ENCODE assay signal across 8 cellular contexts in the genomic region with DNA sequence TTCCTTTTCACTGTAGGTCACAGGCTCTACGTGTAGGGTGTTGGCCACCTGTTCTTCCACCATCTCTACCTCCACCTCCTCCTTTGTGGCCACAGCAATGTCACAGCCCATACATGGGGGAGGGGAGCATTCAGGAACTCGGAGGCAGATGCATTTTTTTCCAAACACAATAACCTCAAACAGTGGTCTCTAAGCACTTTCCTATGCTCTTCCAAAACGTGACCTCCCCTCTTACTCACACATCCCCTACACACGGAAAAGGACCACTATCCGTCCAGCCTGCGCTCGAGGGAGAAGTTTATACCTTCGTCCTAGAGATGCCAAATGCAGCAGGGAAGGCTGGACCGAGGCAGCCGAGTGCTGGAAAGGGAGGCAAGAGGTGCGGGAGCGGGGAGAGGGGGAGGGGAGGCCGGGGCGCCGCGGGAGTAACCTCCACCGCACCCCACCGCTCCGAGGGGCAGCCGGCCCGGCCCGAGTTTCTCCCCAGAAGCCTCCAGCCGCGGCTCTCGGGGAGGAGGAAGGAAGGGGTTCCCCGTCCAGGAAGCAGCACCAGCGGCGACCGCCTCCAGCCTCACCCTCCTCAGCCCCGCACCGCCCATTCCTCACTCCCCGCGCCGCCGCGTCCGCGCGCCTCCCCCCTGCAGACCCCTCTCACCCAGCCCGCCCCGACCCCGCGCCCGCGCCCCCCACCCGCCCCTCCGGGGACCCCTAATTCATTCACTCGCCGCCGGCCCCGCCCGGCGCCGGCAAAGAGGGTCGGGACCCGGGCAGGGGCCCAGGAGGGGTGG. TPM values are rescaled to one million over a fixed set of nuclear protein-coding genes. Genes with fewer than 3 reads are reported as not detected.
DNase-seq lines count a peak whose midpoint lies in the region; ATAC-seq and TF ChIP-seq lines count a peak whose summit lies in the region.

No MANE protein-coding gene starts in this region.

- 0 out of 2 replicates have a peak overlapping the region, but pooled peaks have one; percentile 79 for H3K27ac ChIP-seq in GM23338 (ENCODE audit: low read depth)
- peak overlapping the region; percentile 98 for H3K27ac ChIP-seq in MM.1S (ENCODE audit: low read length)

- peaks cover 31% of the 10 kb centered on the region for H4K20me1 ChIP-seq in GM23338 (replicated peaks; ENCODE audit: insufficient read depth)
- 0 out of 2 replicates have a peak, but pooled peaks cover 11% of the 10 kb centered on the region for H4K20me1 ChIP-seq in MM.1S (ENCODE audit: insufficient read depth, low read length)

- H2AFZ ChIP-seq in GM23338, result peak overlapping the region; percentile 84; the same call in 1 of the 2 replicates
- H2AFZ ChIP-seq in MM.1S (ENCODE audit: low read length), result no peak overlapping the region

- H3K36me3 ChIP-seq in GM23338 (ENCODE audit: insufficient read depth) (no peaks in the 10 kb centered on the region), MM.1S (replicated peaks; ENCODE audit: insufficient read depth, low read length) (no peaks in the 10 kb centered on the region)

- H3K4me3 ChIP-seq in GM23338 (peak overlapping the region; percentile 98), MM.1S (ENCODE audit: low read length) (peak overlapping the region; percentile 98)

- H3K4me1 ChIP-seq in GM23338 (ENCODE audit: insufficient read depth) (peaks cover 4% of the 10 kb centered on the region), MM.1S (ENCODE audit: low read length) (peaks cover 8% of the 10 kb centered on the region)

- peak; percentile 29 for ATAC-seq in GM23338
- peak; percentile 35 for ATAC-seq in left lobe of liver
- no peak for ATAC-seq in HG03520 (IDR thresholded peaks at IDR 0.05; ENCODE audit: unreplicated experiment)

- H3K9me3 Mint-ChIP-seq in GM23338, result no peaks in the 10 kb centered on the region

- H3K27ac Mint-ChIP-seq in GM23338, result peak overlapping the region; percentile 90

- peaks cover 13% of the 10 kb centered on the region; the same call in 1 of the 2 replicates for H3K27me3 ChIP-seq in GM23338 (ENCODE audit: insufficient read depth)
- no peaks in the 10 kb centered on the region for H3K27me3 ChIP-seq in MM.1S (replicated peaks; ENCODE audit: insufficient read depth, low read length)

- H3K4me3 Mint-ChIP-seq in GM23338, result peak overlapping the region; percentile 95

- H3K79me2 ChIP-seq in GM23338 (replicated peaks; ENCODE audit: insufficient read depth), result peaks cover 51% of the 10 kb centered on the region
- H3K79me2 ChIP-seq in MM.1S (ENCODE audit: low read length), result peaks cover 51% of the 10 kb centered on the region

- TF ChIP-seq CTCF in GM23338 (conservative IDR thresholded peaks at IDR 0.05; ENCODE audit: low read depth in 2 of 2) (no peak), MM.1S (IDR thresholded peaks at IDR 0.05; ENCODE audit: low read length) (no peak)

- H3K9ac ChIP-seq in MM.1S (ENCODE audit: low read length), result peak overlapping the region; percentile 99

- peak; percentile 44 for DNase-seq in EH (ENCODE audit: low read depth)
- DNase-seq in GM23338 (ENCODE audit: low spot score), result peak; percentile 61
- peak; percentile 84 for DNase-seq in MM.1S
- peak; percentile 19 for DNase-seq in activated CD4-positive, alpha-beta T cell treated with anti-CD3 and anti-CD28 coated beads for 24 hours (ENCODE audit: low read depth in 2 of 2)
- DNase-seq in cerebellum (ENCODE audit: low spot score), result peak; percentile 41
- DNase-seq in left lobe of liver (ENCODE audit: low spot score), result peak; percentile 66
- peak; percentile 50 to 57 for DNase-seq in stimulated activated CD4-positive, alpha-beta T cell treated with anti-CD3 and anti-CD28 coated beads, Interleukin-2, amount 100 ng/mL, for 24 hours

- H3F3A ChIP-seq in GM23338 (replicated peaks; ENCODE audit: low read depth), result no peaks in the 10 kb centered on the region
- peaks cover 14% of the 10 kb centered on the region for H3F3A ChIP-seq in MM.1S (ENCODE audit: insufficient read depth, low read length)

- H3K9me2 ChIP-seq in GM23338 (ENCODE audit: insufficient read depth) (no peaks in the 10 kb centered on the region), MM.1S (replicated peaks; ENCODE audit: insufficient read depth, low read length) (no peaks in the 10 kb centered on the region)

- H3K36me3 Mint-ChIP-seq in GM23338 (ENCODE audit: low read depth), result peaks cover 10% of the 10 kb centered on the region; the same call in 2 of the 3 replicates

- H3K4me2 ChIP-seq in GM23338, result peak overlapping the region; percentile 93
- peak overlapping the region; percentile 62 for H3K4me2 ChIP-seq in MM.1S (ENCODE audit: low read depth, low read length)

- H3K9me3 ChIP-seq in MM.1S (replicated peaks; ENCODE audit: insufficient read depth, low read length), result no peaks in the 10 kb centered on the region

- H3K27me3 Mint-ChIP-seq in GM23338 (ENCODE audit: insufficient read depth, low read depth, poor library complexity), result peaks cover 4% of the 10 kb centered on the region

- H3K4me1 Mint-ChIP-seq in GM23338, result peaks cover 24% of the 10 kb centered on the region

TF ChIP-seq in GM23338, 12 proteins besides CTCF, POLR2A, EP300 and RAD21 (continues in another document):
- TF ChIP-seq, protein P1, sequence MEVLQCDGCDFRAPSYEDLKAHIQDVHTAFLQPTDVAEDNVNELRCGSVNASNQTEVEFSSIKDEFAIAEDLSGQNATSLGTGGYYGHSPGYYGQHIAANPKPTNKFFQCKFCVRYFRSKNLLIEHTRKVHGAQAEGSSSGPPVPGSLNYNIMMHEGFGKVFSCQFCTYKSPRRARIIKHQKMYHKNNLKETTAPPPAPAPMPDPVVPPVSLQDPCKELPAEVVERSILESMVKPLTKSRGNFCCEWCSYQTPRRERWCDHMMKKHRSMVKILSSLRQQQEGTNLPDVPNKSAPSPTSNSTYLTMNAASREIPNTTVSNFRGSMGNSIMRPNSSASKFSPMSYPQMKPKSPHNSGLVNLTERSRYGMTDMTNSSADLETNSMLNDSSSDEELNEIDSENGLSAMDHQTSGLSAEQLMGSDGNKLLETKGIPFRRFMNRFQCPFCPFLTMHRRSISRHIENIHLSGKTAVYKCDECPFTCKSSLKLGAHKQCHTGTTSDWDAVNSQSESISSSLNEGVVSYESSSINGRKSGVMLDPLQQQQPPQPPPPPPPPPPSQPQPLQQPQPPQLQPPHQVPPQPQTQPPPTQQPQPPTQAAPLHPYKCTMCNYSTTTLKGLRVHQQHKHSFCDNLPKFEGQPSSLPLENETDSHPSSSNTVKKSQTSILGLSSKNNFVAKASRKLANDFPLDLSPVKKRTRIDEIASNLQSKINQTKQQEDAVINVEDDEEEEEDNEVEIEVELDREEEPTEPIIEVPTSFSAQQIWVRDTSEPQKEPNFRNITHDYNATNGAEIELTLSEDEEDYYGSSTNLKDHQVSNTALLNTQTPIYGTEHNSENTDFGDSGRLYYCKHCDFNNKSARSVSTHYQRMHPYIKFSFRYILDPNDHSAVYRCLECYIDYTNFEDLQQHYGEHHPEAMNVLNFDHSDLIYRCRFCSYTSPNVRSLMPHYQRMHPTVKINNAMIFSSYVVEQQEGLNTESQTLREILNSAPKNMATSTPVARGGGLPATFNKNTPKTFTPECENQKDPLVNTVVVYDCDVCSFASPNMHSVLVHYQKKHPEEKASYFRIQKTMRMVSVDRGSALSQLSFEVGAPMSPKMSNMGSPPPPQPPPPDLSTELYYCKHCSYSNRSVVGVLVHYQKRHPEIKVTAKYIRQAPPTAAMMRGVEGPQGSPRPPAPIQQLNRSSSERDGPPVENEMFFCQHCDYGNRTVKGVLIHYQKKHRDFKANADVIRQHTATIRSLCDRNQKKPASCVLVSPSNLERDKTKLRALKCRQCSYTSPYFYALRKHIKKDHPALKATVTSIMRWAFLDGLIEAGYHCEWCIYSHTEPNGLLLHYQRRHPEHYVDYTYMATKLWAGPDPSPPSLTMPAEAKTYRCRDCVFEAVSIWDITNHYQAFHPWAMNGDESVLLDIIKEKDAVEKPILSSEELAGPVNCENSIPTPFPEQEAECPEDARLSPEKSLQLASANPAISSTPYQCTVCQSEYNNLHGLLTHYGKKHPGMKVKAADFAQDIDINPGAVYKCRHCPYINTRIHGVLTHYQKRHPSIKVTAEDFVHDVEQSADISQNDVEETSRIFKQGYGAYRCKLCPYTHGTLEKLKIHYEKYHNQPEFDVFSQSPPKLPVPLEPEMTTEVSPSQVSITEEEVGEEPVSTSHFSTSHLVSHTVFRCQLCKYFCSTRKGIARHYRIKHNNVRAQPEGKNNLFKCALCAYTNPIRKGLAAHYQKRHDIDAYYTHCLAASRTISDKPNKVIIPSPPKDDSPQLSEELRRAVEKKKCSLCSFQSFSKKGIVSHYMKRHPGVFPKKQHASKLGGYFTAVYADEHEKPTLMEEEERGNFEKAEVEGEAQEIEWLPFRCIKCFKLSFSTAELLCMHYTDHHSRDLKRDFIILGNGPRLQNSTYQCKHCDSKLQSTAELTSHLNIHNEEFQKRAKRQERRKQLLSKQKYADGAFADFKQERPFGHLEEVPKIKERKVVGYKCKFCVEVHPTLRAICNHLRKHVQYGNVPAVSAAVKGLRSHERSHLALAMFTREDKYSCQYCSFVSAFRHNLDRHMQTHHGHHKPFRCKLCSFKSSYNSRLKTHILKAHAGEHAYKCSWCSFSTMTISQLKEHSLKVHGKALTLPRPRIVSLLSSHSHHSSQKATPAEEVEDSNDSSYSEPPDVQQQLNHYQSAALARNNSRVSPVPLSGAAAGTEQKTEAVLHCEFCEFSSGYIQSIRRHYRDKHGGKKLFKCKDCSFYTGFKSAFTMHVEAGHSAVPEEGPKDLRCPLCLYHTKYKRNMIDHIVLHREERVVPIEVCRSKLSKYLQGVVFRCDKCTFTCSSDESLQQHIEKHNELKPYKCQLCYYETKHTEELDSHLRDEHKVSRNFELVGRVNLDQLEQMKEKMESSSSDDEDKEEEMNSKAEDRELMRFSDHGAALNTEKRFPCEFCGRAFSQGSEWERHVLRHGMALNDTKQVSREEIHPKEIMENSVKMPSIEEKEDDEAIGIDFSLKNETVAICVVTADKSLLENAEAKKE (CRISPR knock-in tag; IDR thresholded peaks at IDR 0.05), result no peak

RNA-seq across cellular contexts. Expression of a gene that starts 0.6 kb away (rescaled TPM):
- total RNA-seq in GM23338 (2014; rRNA removed; shearing (Covaris generic)), result 51.0 and 54.7 TPM in 2 replicates
- polyA plus RNA-seq in GM23338 (2016; fragmentation: Nextera tagmentation; extraction: Ambion mirVana), result 101 and 131 TPM in 2 replicates
- total RNA-seq in cerebellum (38.5 TPM), left lobe of liver (10.2 TPM)

RNA-seq across cellular contexts. Expression of a gene that starts 55.1 kb away (rescaled TPM):
- total RNA-seq in GM23338 (2014; rRNA removed; shearing (Covaris generic)), result 4.0 and 8.1 TPM in 2 replicates
- 13.9 and 14.2 TPM in 2 replicates for polyA plus RNA-seq in GM23338 (2016; fragmentation: Nextera tagmentation; extraction: Ambion mirVana)
- 31.8 TPM for total RNA-seq in cerebellum
- total RNA-seq in left lobe of liver, result 23.5 TPM

RNA-seq across cellular contexts. Expression of a gene that starts 55.2 kb away (rescaled TPM):
- not detected in 2 replicates for total RNA-seq in GM23338 (2014; rRNA removed; shearing (Covaris generic))
- polyA plus RNA-seq in GM23338 (2016; fragmentation: Nextera tagmentation; extraction: Ambion mirVana), result 0.08 TPM in 1 of 2 replicates, not detected in the other
- 5.2 TPM for total RNA-seq in cerebellum
- total RNA-seq in left lobe of liver, result not detected

Comparison
In these comparisons a context has a peak if more than half of its experiments do, and no peak if none do; other contexts are left out.
1. DNase-seq: peak in every context shown above with its lines; median percentile 84 in MM.1S; 66 in left lobe of liver; 61 in GM23338; 54 in stimulated activated CD4-positive, alpha-beta T cell treated with anti-CD3 and anti-CD28 coated beads, Interleukin-2, amount 100 ng/mL, for 24 hours; 44 in EH; 41 in cerebellum; 19 in activated CD4-positive, alpha-beta T cell treated with anti-CD3 and anti-CD28 coated beads for 24 hours.